Comparison of ENCODE assay signal across 8 cellular contexts in genomic region chr19:49677901-49678674, GRCh38. TPM values are rescaled to one million over a fixed set of nuclear protein-coding genes. Genes with fewer than 3 reads are reported as not detected.
DNase-seq lines count a peak whose midpoint lies in the region; ATAC-seq and TF ChIP-seq lines count a peak whose summit lies in the region.

No MANE protein-coding gene starts in this region.

- H4K20me1 ChIP-seq in osteoblast (ENCODE audit: insufficient read depth, low read length) = peaks cover 37% of the 10 kb centered on the region

- H3K4me3 Mint-ChIP-seq in Calu3 (ENCODE audit: low read depth, unreplicated experiment) = peak overlapping the region; percentile 89
- peak overlapping the region; percentile 88 to 98 (median 97) for H3K4me3 Mint-ChIP-seq in IgD-negative memory B cell

- ATAC-seq in GM21447 (IDR thresholded peaks at IDR 0.05; ENCODE audit: unreplicated experiment) = no peak

- H3K4me1 ChIP-seq in osteoblast (ENCODE audit: insufficient read depth, low read length) (peaks cover 25% of the 10 kb centered on the region), thyroid gland (peaks cover 9 to 31% of the 10 kb centered on the region in 2 donors)

- no peak overlapping the region for H2AFZ ChIP-seq in osteoblast (ENCODE audit: low read length)

- H3K27ac Mint-ChIP-seq in Calu3 (ENCODE audit: unreplicated experiment) (peak overlapping the region; percentile 79), IgD-negative memory B cell (peak overlapping the region; percentile 97 to 99 (median 98))

- H3K36me3 Mint-ChIP-seq in Calu3 (ENCODE audit: insufficient read depth, unreplicated experiment) = peaks cover 76% of the 10 kb centered on the region
- peaks cover 4% of the 10 kb centered on the region for H3K36me3 Mint-ChIP-seq in IgD-negative memory B cell

- H3K36me3 ChIP-seq in osteoblast (ENCODE audit: insufficient read depth, low read length) (peaks cover 14% of the 10 kb centered on the region), thyroid gland (peaks cover 15 to 18% of the 10 kb centered on the region in 2 donors)

- BruUV-seq in Calu3 (replicated peaks; lab: Mats Ljungman, UMichigan) = TSS peak; percentile 32

- peak; percentile 86 for DNase-seq in Calu3
- DNase-seq in RPMI8226 = peak; percentile 86
- DNase-seq in activated effector memory CD4-positive, alpha-beta T cell treated with Interleukin-2 at 50 U/mL for 16 hours = peak; percentile 72
- peak; percentile 32 for DNase-seq in foreskin melanocyte
- peak; percentile 92 for DNase-seq in osteoblast (ENCODE audit: insufficient read length, low spot score, missing footprints)
- peak; percentile 73 to 74 for DNase-seq in thyroid gland

- 9 to 10% methylated on average over 14 to 17 of the region's 21 CpGs for WGBS in thyroid gland, 2 donors

- peak overlapping the region; percentile 99 for H3K4me3 ChIP-seq in osteoblast (ENCODE audit: insufficient read depth, low read length)
- H3K4me3 ChIP-seq in thyroid gland (replicated peaks in 1 of 3) = peak overlapping the region; percentile 74 to 96 (median 90)

- intact Hi-C loops in Calu3 (cut with micrococcal nuclease; ENCODE audit: unreplicated experiment) = no loop called here
- intact Hi-C loops in thyroid gland (cut with DNase I) = no loop called here

- H3K27me3 Mint-ChIP-seq in Calu3 (ENCODE audit: unreplicated experiment) (no peaks in the 10 kb centered on the region), IgD-negative memory B cell (no peaks in the 10 kb centered on the region)

- TF ChIP-seq POLR2A in thyroid gland (IDR thresholded peaks at IDR 0.05) = no peak

- H3K27me3 ChIP-seq in osteoblast (ENCODE audit: insufficient read depth, low read length) = no peaks in the 10 kb centered on the region
- no peaks in the 10 kb centered on the region for H3K27me3 ChIP-seq in thyroid gland

- H3K4me1 Mint-ChIP-seq in Calu3 (ENCODE audit: low read depth, unreplicated experiment) (peaks cover 19% of the 10 kb centered on the region), IgD-negative memory B cell (peaks cover 30 to 37% (median 33%) of the 10 kb centered on the region in 3 donors)

- no peaks in the 10 kb centered on the region for H3K9me3 ChIP-seq in osteoblast (ENCODE audit: low read depth, low read length)
- no peaks in the 10 kb centered on the region for H3K9me3 ChIP-seq in thyroid gland

- H3K79me2 ChIP-seq in osteoblast (ENCODE audit: insufficient read depth, low read length) = peaks cover 45% of the 10 kb centered on the region

- CTCF ChIA-PET in Calu3 (lab: Charles Lee) = interaction anchor here (0.6 to 4.2 kb wide), 6 partner anchors 13 to 145 kb away, joined by 3 to 22 read pairs (median 5); partner anchors contain the start of genes BCL2L12, IRF3, RRAS and SCAF1

- peak overlapping the region; percentile 92 for H3K4me2 ChIP-seq in osteoblast (ENCODE audit: insufficient read depth, low read length)

- peak; percentile 85 for TF ChIP-seq CTCF in Calu3 (IDR thresholded peaks at IDR 0.05; ENCODE audit: unreplicated experiment)
- TF ChIP-seq CTCF in osteoblast (IDR thresholded peaks at IDR 0.05; ENCODE audit: extremely low read depth, low read depth, low read length) = peak; percentile 76
- peak in 5 of 6 experiments; percentile 41 to 60 (median 52) for TF ChIP-seq CTCF in thyroid gland (IDR thresholded peaks at IDR 0.05)

- H3K9me3 Mint-ChIP-seq in Calu3 (ENCODE audit: low read depth, unreplicated experiment) (no peaks in the 10 kb centered on the region), IgD-negative memory B cell (no peaks in the 10 kb centered on the region)

- H3K27ac ChIP-seq in osteoblast (ENCODE audit: low read depth, low read length) (peak overlapping the region; percentile 64), thyroid gland (peak overlapping the region in 2 of 3 donors; percentile 80 to 88)

RNA-seq across cellular contexts. Expression of gene PRMT1, which starts 1.0 kb away (rescaled TPM):
- total RNA-seq in Calu3 (2022) (350 and 369 TPM in 2 replicates), osteoblast (199 and 208 TPM in 2 replicates), thyroid gland (100 to 1,000 TPM; 117 to 156 (median 139) TPM)
- polyA plus RNA-seq in IgD-negative memory B cell = 187 TPM

RNA-seq across cellular contexts. Expression of gene ADM5, which starts 11.3 kb away (rescaled TPM):
- total RNA-seq in Calu3 (2022) = 17.0 and 18.5 TPM in 2 replicates
- 0.65 TPM for polyA plus RNA-seq in IgD-negative memory B cell
- total RNA-seq in osteoblast = under 0.01 and 0.29 TPM in 2 replicates
- total RNA-seq in thyroid gland = 1 to 10 TPM in 1 of 4 donors, under 1 TPM in 2, not detected in 1; 0.38 to 2.7 (median 0.45) TPM

RNA-seq across cellular contexts. Expression of gene BCL2L12, which starts 12.4 kb away (rescaled TPM):
- total RNA-seq in Calu3 (2022) (66.5 and 70.8 TPM in 2 replicates), osteoblast (4.4 and 5.1 TPM in 2 replicates), thyroid gland (1 to 10 TPM; 4.7 to 8.1 (median 7.2) TPM)
- polyA plus RNA-seq in IgD-negative memory B cell = 16.8 TPM

RNA-seq across cellular contexts. Expression of gene IRF3, which starts 12.4 kb away (rescaled TPM):
- total RNA-seq in Calu3 (2022) (189 and 191 TPM in 2 replicates), osteoblast (48.5 and 54.2 TPM in 2 replicates), thyroid gland (10 to 100 TPM; 41.5 to 62.5 (median 52.3) TPM)
- 66.0 TPM for polyA plus RNA-seq in IgD-negative memory B cell

RNA-seq across cellular contexts. Expression of gene CPT1C, which starts 12.8 kb away (rescaled TPM):
- total RNA-seq in Calu3 (2022) (0.57 and 1.4 TPM in 2 replicates), osteoblast (10.9 and 17.0 TPM in 2 replicates), thyroid gland (1 to 10 TPM; 1.9 to 3.9 (median 2.6) TPM)
- polyA plus RNA-seq in IgD-negative memory B cell = not detected

Comparison
In these comparisons a context has a peak if more than half of its experiments do, and no peak if none do; other contexts are left out.
1. DNase-seq: peak in every context shown above with its lines; median percentile 92 in osteoblast; 86 in Calu3; 86 in RPMI8226; 74 in thyroid gland; 72 in activated effector memory CD4-positive, alpha-beta T cell treated with Interleukin-2 at 50 U/mL for 16 hours; 32 in foreskin melanocyte.